1 cellular context compared by ENCODE assay signal in the genomic region with DNA sequence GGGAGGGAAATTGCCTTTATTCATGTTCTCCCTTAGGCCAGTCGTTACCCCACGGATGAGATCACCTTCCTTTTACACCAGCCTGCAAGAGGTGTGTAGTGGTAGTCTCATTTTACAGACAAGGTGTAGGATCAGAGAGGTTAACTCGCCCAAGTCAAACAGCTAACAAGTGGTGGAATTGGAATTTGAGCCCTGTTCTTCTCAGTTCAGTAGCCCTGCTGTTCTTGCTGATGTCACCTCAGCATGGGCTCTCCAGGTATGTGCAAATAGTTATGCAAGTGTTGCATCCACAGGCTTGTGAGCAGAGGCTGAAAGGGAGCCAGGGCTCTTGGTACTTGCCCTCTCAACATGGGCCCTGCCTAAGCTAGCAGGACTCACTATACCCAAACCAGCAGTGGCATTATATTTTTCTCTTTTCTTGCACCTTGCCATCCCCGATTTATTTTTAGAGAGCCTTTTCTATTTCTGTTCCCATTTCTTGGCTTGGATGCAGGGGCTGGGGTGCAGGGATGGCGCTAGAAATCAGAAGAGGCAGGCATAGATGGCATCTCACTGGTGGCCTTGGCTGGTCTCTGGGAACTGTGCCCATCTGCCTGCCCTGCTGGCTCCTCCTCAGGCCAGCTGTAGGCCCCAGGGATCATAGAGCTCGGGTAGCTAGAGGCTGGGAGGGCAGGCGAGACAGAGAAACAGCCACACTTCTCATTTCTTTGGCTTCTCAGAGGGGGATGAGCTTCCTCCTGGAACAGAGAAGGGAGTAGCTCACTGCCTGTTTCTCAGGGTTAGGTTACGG.
TF ChIP-seq lines count a peak whose summit lies in the region.

No MANE protein-coding gene starts in this region.

TF ChIP-seq in HepG2, 621 proteins besides CTCF, POLR2A, EP300 and RAD21 (continued from another document and continues in another):
- TF ChIP-seq ZHX2 (IDR thresholded peaks at IDR 0.05; ENCODE audit: low read depth) (no peak), ZHX2 (CRISPR knock-in tag; IDR thresholded peaks at IDR 0.05; ENCODE audit: borderline replicate concordance) (no peak), KLF15 (CRISPR knock-in tag; IDR thresholded peaks at IDR 0.05; ENCODE audit: borderline replicate concordance) (no peak), NCOR1 (IDR thresholded peaks at IDR 0.05; ENCODE audit: borderline replicate concordance, low read length) (peak; percentile 67; the same call in 1 of the 2 replicates), FOSL2 (CRISPR knock-in tag; IDR thresholded peaks at IDR 0.05) (peak; percentile 89), MAFG (CRISPR knock-in tag; IDR thresholded peaks at IDR 0.05) (no peak), ZNF850 (CRISPR knock-in tag; conservative IDR thresholded peaks at IDR 0.05) (no peak), GABPB1 (CRISPR knock-in tag; IDR thresholded peaks at IDR 0.05) (no peak), XRCC5 (optimal IDR thresholded peaks at IDR 0.05; ENCODE audit: low read length) (peak; percentile 78), ISX (CRISPR knock-in tag; conservative IDR thresholded peaks at IDR 0.05) (no peak), ZNF230 (CRISPR knock-in tag; IDR thresholded peaks at IDR 0.05) (peak; percentile 97), ZNF780A (CRISPR knock-in tag; IDR thresholded peaks at IDR 0.05) (no peak), EED (CRISPR knock-in tag; IDR thresholded peaks at IDR 0.05) (no peak), ZBTB20 (CRISPR knock-in tag; IDR thresholded peaks at IDR 0.05; ENCODE audit: borderline replicate concordance, low read depth) (no peak), ZBTB4 (CRISPR knock-in tag; IDR thresholded peaks at IDR 0.05; ENCODE audit: borderline replicate concordance) (0 out of 2 replicates have a peak, but pooled peaks have one; percentile 21), ZNF235 (CRISPR knock-in tag; IDR thresholded peaks at IDR 0.05; ENCODE audit: borderline replicate concordance) (no peak), ZNF3 (CRISPR knock-in tag; IDR thresholded peaks at IDR 0.05) (peak; percentile 83), FOXJ3 (CRISPR knock-in tag; IDR thresholded peaks at IDR 0.05; ENCODE audit: borderline replicate concordance) (peak; percentile 69; the same call in 1 of the 2 replicates), ZBTB46 (CRISPR knock-in tag; IDR thresholded peaks at IDR 0.05; ENCODE audit: borderline replicate concordance) (no peak), JDP2 (CRISPR knock-in tag; IDR thresholded peaks at IDR 0.05; ENCODE audit: borderline replicate concordance) (no peak), ZMAT5 (CRISPR knock-in tag; IDR thresholded peaks at IDR 0.05; ENCODE audit: borderline replicate concordance, low read depth) (no peak), STAG1 (CRISPR knock-in tag; IDR thresholded peaks at IDR 0.05) (peak; percentile 33; the same call in 1 of the 2 replicates), ELF4 (CRISPR knock-in tag; IDR thresholded peaks at IDR 0.05; ENCODE audit: borderline replicate concordance) (no peak), ZUFSP (CRISPR knock-in tag; IDR thresholded peaks at IDR 0.05; ENCODE audit: borderline replicate concordance) (no peak), BCL3 (CRISPR knock-in tag; IDR thresholded peaks at IDR 0.05) (no peak; the same call in 1 of the 2 replicates), ZFP1 (CRISPR knock-in tag; IDR thresholded peaks at IDR 0.05) (peak; percentile 69; the same call in 1 of the 2 replicates), GLMP (CRISPR knock-in tag; IDR thresholded peaks at IDR 0.05; ENCODE audit: borderline replicate concordance) (no peak), ZSCAN9 (CRISPR knock-in tag; IDR thresholded peaks at IDR 0.05; ENCODE audit: borderline replicate concordance) (peak; percentile 86), CHD2 (IDR thresholded peaks at IDR 0.05; ENCODE audit: low read depth, low read length) (no peak), GATAD1 (CRISPR knock-in tag; IDR thresholded peaks at IDR 0.05) (peak; percentile 68), ZZZ3 (CRISPR knock-in tag; IDR thresholded peaks at IDR 0.05; ENCODE audit: borderline replicate concordance) (0 out of 2 replicates have a peak, but pooled peaks have one; percentile 55), TFE3 (CRISPR knock-in tag; IDR thresholded peaks at IDR 0.05) (peak; percentile 73; the same call in 1 of the 2 replicates), MED13 (CRISPR knock-in tag; IDR thresholded peaks at IDR 0.05) (no peak), NAIF1 (CRISPR knock-in tag; IDR thresholded peaks at IDR 0.05; ENCODE audit: borderline replicate concordance) (no peak), ZNF260 (CRISPR knock-in tag; IDR thresholded peaks at IDR 0.05; ENCODE audit: borderline replicate concordance, low read depth) (no peak)
- TF ChIP-seq, protein P1, sequence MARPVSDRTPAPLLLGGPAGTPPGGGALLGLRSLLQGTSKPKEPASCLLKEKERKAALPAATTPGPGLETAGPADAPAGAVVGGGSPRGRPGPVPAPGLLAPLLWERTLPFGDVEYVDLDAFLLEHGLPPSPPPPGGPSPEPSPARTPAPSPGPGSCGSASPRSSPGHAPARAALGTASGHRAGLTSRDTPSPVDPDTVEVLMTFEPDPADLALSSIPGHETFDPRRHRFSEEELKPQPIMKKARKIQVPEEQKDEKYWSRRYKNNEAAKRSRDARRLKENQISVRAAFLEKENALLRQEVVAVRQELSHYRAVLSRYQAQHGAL (CRISPR knock-in tag; IDR thresholded peaks at IDR 0.05; ENCODE audit: not compliant biosample characterization), result no peak
- TF ChIP-seq, protein P2, sequence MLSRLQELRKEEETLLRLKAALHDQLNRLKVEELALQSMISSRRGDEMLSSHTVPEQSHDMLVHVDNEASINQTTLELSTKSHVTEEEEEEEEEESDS (CRISPR knock-in tag; IDR thresholded peaks at IDR 0.05; ENCODE audit: borderline replicate concordance), result no peak
- TF ChIP-seq, protein P3, sequence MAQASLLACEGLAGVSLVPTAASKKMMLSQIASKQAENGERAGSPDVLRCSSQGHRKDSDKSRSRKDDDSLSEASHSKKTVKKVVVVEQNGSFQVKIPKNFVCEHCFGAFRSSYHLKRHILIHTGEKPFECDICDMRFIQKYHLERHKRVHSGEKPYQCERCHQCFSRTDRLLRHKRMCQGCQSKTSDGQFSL (CRISPR knock-in tag; IDR thresholded peaks at IDR 0.05), result no peak
